22 cellular contexts compared by ENCODE assay signal in genomic region chr19:47595937-47596336, GRCh38. TPM values are rescaled to one million over a fixed set of nuclear protein-coding genes. Genes with fewer than 3 reads are reported as not detected.
DNase-seq lines count a peak whose midpoint lies in the region; ATAC-seq and TF ChIP-seq lines count a peak whose summit lies in the region.
"Had no signal": no experiment of that assay in that cellular context is flagged by ENCODE, and none has a peak within 500 bp of the region (broad histone marks: within the 10 kb centered on the region; RNA-seq: fewer than 3 reads in every experiment).

No MANE protein-coding gene starts in this region.

- peaks cover 21% of the 10 kb centered on the region for H3K4me1 Mint-ChIP-seq in activated T-cell treated with anti-CD3 and anti-CD28 coated beads, Interleukin-2, amount 50 U/mL, for 72 hours (ENCODE audit: low read depth)
- peaks cover 38% of the 10 kb centered on the region for H3K4me1 Mint-ChIP-seq in dendritic cell treated with granulocyte-macrophage colony-stimulating factor and Interleukin-4, amounts not matched to agents 40 ng/mL and 50 ng/mL, for 4 days (ENCODE audit: low read depth)
- peaks cover 16% of the 10 kb centered on the region for H3K4me1 Mint-ChIP-seq in stimulated activated effector memory CD8-positive, alpha-beta T cell treated with anti-CD3 and anti-CD28 coated beads, Interleukin-12 subunit alpha, Interleukin-12 subunit beta, amount 100 ng/mL, for 72 hours

- no peaks in the 10 kb centered on the region for H3K27me3 Mint-ChIP-seq in activated T-cell treated with anti-CD3 and anti-CD28 coated beads, Interleukin-2, amount 50 U/mL, for 72 hours (ENCODE audit: low read depth)
- peaks cover 19% of the 10 kb centered on the region for H3K27me3 Mint-ChIP-seq in dendritic cell treated with granulocyte-macrophage colony-stimulating factor and Interleukin-4, amounts not matched to agents 40 ng/mL and 50 ng/mL, for 4 days

- no peak for TF ChIP-seq CTCF in RWPE1 (conservative IDR thresholded peaks at IDR 0.05; ENCODE audit: low read depth)

- ATAC-seq in activated T-cell treated with anti-CD3 and anti-CD28 coated beads, Interleukin-2, amount 50 U/mL, for 72 hours (replicated peaks in 1 of 2) = no peak
- no peak for ATAC-seq in stimulated activated effector memory CD8-positive, alpha-beta T cell treated with anti-CD3 and anti-CD28 coated beads, Interleukin-12 subunit alpha, Interleukin-12 subunit beta, amount 100 ng/mL, for 72 hours
- ATAC-seq in HG02678 (IDR thresholded peaks at IDR 0.05; ENCODE audit: unreplicated experiment) = no peak
- ATAC-seq: A549; activated naive CD4-positive, alpha-beta T cell treated with anti-CD3 and anti-CD28 coated beads, Interleukin-2, amount 50 U/mL, for 72 hours; GM12878; Panc1; stimulated activated naive CD8-positive, alpha-beta T cell treated with anti-CD3 and anti-CD28 coated beads, Interleukin-15, Interleukin-2, amounts not matched to agents 100 U/mL and 50 U/mL, for 24 hours; upper lobe of right lung had no signal

- H3K36me3 Mint-ChIP-seq in activated T-cell treated with anti-CD3 and anti-CD28 coated beads, Interleukin-2, amount 50 U/mL, for 72 hours (ENCODE audit: insufficient read depth in 2 of 2) = peaks cover 0 to under 1% of the 10 kb centered on the region in 2 donors
- H3K36me3 Mint-ChIP-seq in dendritic cell treated with granulocyte-macrophage colony-stimulating factor and Interleukin-4, amounts not matched to agents 40 ng/mL and 50 ng/mL, for 4 days (ENCODE audit: low read depth) = no peaks in the 10 kb centered on the region
- H3K36me3 Mint-ChIP-seq in stimulated activated effector memory CD8-positive, alpha-beta T cell treated with anti-CD3 and anti-CD28 coated beads, Interleukin-12 subunit alpha, Interleukin-12 subunit beta, amount 100 ng/mL, for 72 hours = peaks cover 3% of the 10 kb centered on the region
- H3K36me3 Mint-ChIP-seq: memory B cell had no signal

- no peak overlapping the region for H3K27ac ChIP-seq in RWPE1
- H3K27ac ChIP-seq: A549, upper lobe of right lung had no signal

- H3K4me3 Mint-ChIP-seq in activated T-cell treated with anti-CD3 and anti-CD28 coated beads, Interleukin-2, amount 50 U/mL, for 72 hours = no peak overlapping the region
- H3K4me3 Mint-ChIP-seq in dendritic cell treated with granulocyte-macrophage colony-stimulating factor and Interleukin-4, amounts not matched to agents 40 ng/mL and 50 ng/mL, for 4 days = no peak overlapping the region
- H3K4me3 Mint-ChIP-seq in stimulated activated effector memory CD8-positive, alpha-beta T cell treated with anti-CD3 and anti-CD28 coated beads, Interleukin-12 subunit alpha, Interleukin-12 subunit beta, amount 100 ng/mL, for 72 hours = no peak overlapping the region
- H3K4me3 Mint-ChIP-seq: activated B cell treated with CpG ODN at 0.5 μM for 24 hours, memory B cell had no signal

- no peak for DNase-seq in activated T-cell treated with anti-CD3 and anti-CD28 coated beads, Interleukin-2, amount 50 U/mL, for 72 hours
- DNase-seq in activated T-cell treated with anti-CD3 and anti-CD28 coated beads for 4 hours = no peak
- DNase-seq in NOMO-1 treated with DMSO at 0.1 percent for 48 hours (lab: John Stamatoyannopoulos, UW; ENCODE audit: unreplicated experiment) = peak; percentile 82
- DNase-seq in stimulated activated effector memory CD8-positive, alpha-beta T cell treated with anti-CD3 and anti-CD28 coated beads, Interleukin-12 subunit alpha, Interleukin-12 subunit beta, amount 100 ng/mL, for 72 hours (ENCODE audit: low spot score in 2 of 2) = no peak
- DNase-seq in RWPE1 (ENCODE audit: low spot score) = no peak
- no peak for DNase-seq in hippocampal formation (lab: John Stamatoyannopoulos, UW)
- DNase-seq: activated B cell treated with CpG ODN at 0.5 μM for 24 hours; head of caudate nucleus; islet precursor cell; NCI-H187 treated with DMSO at 0.1 percent for 48 hours; NCI-H524 treated with DMSO at 0.1 percent for 48 hours; stimulated activated naive CD8-positive, alpha-beta T cell treated with anti-CD3 and anti-CD28 coated beads, Interleukin-15, Interleukin-2, amounts not matched to agents 100 U/mL and 50 U/mL, for 24 hours; upper lobe of right lung had no signal

- intact Hi-C loops in dendritic cell treated with granulocyte-macrophage colony-stimulating factor and Interleukin-4, amounts not matched to agents 40 ng/mL and 50 ng/mL, for 4 days (cut with micrococcal nuclease) = no loop called here

- POLR2A ChIA-PET in RWPE1 (lab: Yijun Ruan, JAX; ENCODE audit: low non-redundant PET) = no interaction called here

- no peaks in the 10 kb centered on the region for H3K9me3 Mint-ChIP-seq in activated T-cell treated with anti-CD3 and anti-CD28 coated beads, Interleukin-2, amount 50 U/mL, for 72 hours
- no peaks in the 10 kb centered on the region for H3K9me3 Mint-ChIP-seq in dendritic cell treated with granulocyte-macrophage colony-stimulating factor and Interleukin-4, amounts not matched to agents 40 ng/mL and 50 ng/mL, for 4 days
- H3K9me3 Mint-ChIP-seq in stimulated activated effector memory CD8-positive, alpha-beta T cell treated with anti-CD3 and anti-CD28 coated beads, Interleukin-12 subunit alpha, Interleukin-12 subunit beta, amount 100 ng/mL, for 72 hours = no peaks in the 10 kb centered on the region
- H3K9me3 Mint-ChIP-seq: activated B cell treated with CpG ODN at 0.5 μM for 24 hours; activated naive CD4-positive, alpha-beta T cell treated with anti-CD3 and anti-CD28 coated beads, Interleukin-2, amount 50 U/mL, for 72 hours; memory B cell had no signal

- H3K27ac Mint-ChIP-seq in activated T-cell treated with anti-CD3 and anti-CD28 coated beads, Interleukin-2, amount 50 U/mL, for 72 hours = peak overlapping the region; percentile 45
- peak overlapping the region; percentile 16 for H3K27ac Mint-ChIP-seq in dendritic cell treated with granulocyte-macrophage colony-stimulating factor and Interleukin-4, amounts not matched to agents 40 ng/mL and 50 ng/mL, for 4 days
- H3K27ac Mint-ChIP-seq in stimulated activated effector memory CD8-positive, alpha-beta T cell treated with anti-CD3 and anti-CD28 coated beads, Interleukin-12 subunit alpha, Interleukin-12 subunit beta, amount 100 ng/mL, for 72 hours = peak overlapping the region; percentile 30
- H3K27ac Mint-ChIP-seq: activated B cell treated with CpG ODN at 0.5 μM for 24 hours, memory B cell had no signal

- CTCF ChIA-PET in RWPE1 (lab: Yijun Ruan, JAX) = interaction anchor here (0.6 to 0.7 kb wide), 3 partner anchors 32 to 209 kb away, joined by 3 to 6 read pairs (median 3); partner anchors contain the start of gene KPTN

RNA-seq across cellular contexts. Expression of gene BICRA, which starts 13.0 kb away (rescaled TPM):
- 10 to 100 TPM; 17.0 to 17.9 TPM for total RNA-seq in activated T-cell treated with anti-CD3 and anti-CD28 coated beads, Interleukin-2, amount 50 U/mL, for 72 hours

RNA-seq across cellular contexts. Expression of gene ZNF541, which starts 23.0 kb away (rescaled TPM):
- under 1 TPM; 0.69 to 0.96 TPM for total RNA-seq in activated T-cell treated with anti-CD3 and anti-CD28 coated beads, Interleukin-2, amount 50 U/mL, for 72 hours
- total RNA-seq: activated B cell treated with CpG ODN at 0.5 μM for 24 hours, LHCN-M2, renal cortical epithelial cell had no signal
